ENCODE assay signal across 8 cellular contexts in the genomic region with DNA sequence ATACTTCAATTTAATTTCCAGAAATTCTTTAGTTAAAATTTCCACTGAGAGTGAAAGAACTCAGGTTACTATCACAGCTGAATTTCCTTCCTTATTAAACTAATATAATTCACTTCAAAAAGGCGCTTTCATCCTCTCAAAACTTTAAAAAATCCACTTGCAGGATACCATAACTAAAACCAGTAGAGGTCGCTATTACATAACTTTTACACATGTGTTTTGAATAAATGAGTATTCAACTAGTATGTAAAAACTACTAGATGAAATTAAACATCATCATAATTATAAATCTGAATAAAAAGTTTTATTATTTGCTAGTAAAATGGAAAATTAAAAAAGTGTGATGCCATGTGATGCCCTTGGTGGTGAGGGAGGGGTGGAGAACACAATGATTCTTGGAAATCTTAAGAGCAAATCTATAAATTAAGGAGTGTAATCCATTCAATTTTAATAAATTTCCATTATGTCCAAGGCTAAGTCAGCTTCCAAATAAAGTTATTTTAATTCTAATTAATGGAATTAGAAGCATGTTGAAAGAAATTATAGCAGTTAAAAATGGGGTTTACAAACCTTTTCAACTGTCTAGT.
DNase-seq lines count a peak whose midpoint lies in the region; TF ChIP-seq lines count a peak whose summit lies in the region.

No MANE protein-coding gene starts in this region.

- H3K4me1 Mint-ChIP-seq in T-helper 2 cell treated with Interferon-gamma antibody and Interleukin-4, amounts not matched to agents 5 μg/mL and 100 μg/mL, for 36 hours (ENCODE audit: low read depth) = peaks cover 22% of the 10 kb centered on the region

- no peaks in the 10 kb centered on the region for H3K9me3 ChIP-seq in right atrium auricular region

- CTCF ChIA-PET in GM10248 (lab: Yijun Ruan, JAX) = interaction anchor here (0.7 to 15.5 kb wide), 23 partner anchors 10 to 674 kb away, joined by 3 to 289 read pairs (median 4); a partner anchor contains a TSS

- DNase-seq in A172 (ENCODE audit: low spot score) (peak; percentile 15), GM10248 (ENCODE audit: extremely low spot score) (peak; percentile 39), NCI-H2029 (lab: John Stamatoyannopoulos, UW) (peak; percentile 13), right atrium auricular region (ENCODE audit: low spot score) (no peak), superior temporal gyrus (ENCODE audit: extremely low spot score) (peak; percentile 88), mucosa of gallbladder (ENCODE audit: low spot score) (no peak)
- DNase-seq in T-helper 2 cell treated with Interferon-gamma antibody and Interleukin-4, amounts not matched to agents 5 μg/mL and 100 μg/mL, for 36 hours (ENCODE audit: low spot score) = no peak

- no peaks in the 10 kb centered on the region for H3K27me3 ChIP-seq in right atrium auricular region

- H3K27ac ChIP-seq in VCaP (no peak overlapping the region), right atrium auricular region (no peak overlapping the region)

- H3K27ac Mint-ChIP-seq in T-helper 2 cell treated with Interferon-gamma antibody and Interleukin-4, amounts not matched to agents 5 μg/mL and 100 μg/mL, for 36 hours = no peak overlapping the region

- H3K9me3 Mint-ChIP-seq in T-helper 2 cell treated with Interferon-gamma antibody and Interleukin-4, amounts not matched to agents 5 μg/mL and 100 μg/mL, for 36 hours = no peaks in the 10 kb centered on the region

- H3K27me3 Mint-ChIP-seq in T-helper 2 cell treated with Interferon-gamma antibody and Interleukin-4, amounts not matched to agents 5 μg/mL and 100 μg/mL, for 36 hours (ENCODE audit: low read depth) = no peaks in the 10 kb centered on the region

- peaks cover 4% of the 10 kb centered on the region for H3K36me3 ChIP-seq in right atrium auricular region

- peak; percentile 62 for TF ChIP-seq CTCF in GM10248 (IDR thresholded peaks at IDR 0.05; ENCODE audit: control extremely low read depth, extremely low read depth, low read depth, missing control alignments)
- TF ChIP-seq CTCF in VCaP (conservative IDR thresholded peaks at IDR 0.05) = peak; percentile 75
- TF ChIP-seq CTCF in right atrium auricular region (IDR thresholded peaks at IDR 0.05) = peak; percentile 33 to 78

- POLR2A ChIA-PET in GM10248 (lab: Yijun Ruan, JAX) = no interaction called here

- H3K4me3 ChIP-seq in right atrium auricular region = no peak overlapping the region

- H3K4me3 Mint-ChIP-seq in T-helper 2 cell treated with Interferon-gamma antibody and Interleukin-4, amounts not matched to agents 5 μg/mL and 100 μg/mL, for 36 hours = no peak overlapping the region

- H3K4me1 ChIP-seq in right atrium auricular region = no peaks in the 10 kb centered on the region

- H3K36me3 Mint-ChIP-seq in T-helper 2 cell treated with Interferon-gamma antibody and Interleukin-4, amounts not matched to agents 5 μg/mL and 100 μg/mL, for 36 hours (ENCODE audit: low read depth) = peaks cover 40% of the 10 kb centered on the region

Comparison
In these comparisons a context has a peak if more than half of its experiments do, and no peak if none do; other contexts are left out.
1. DNase-seq: peak in A172 (single experiment), GM10248 (single experiment), NCI-H2029 (single experiment) and superior temporal gyrus (single experiment); none in right atrium auricular region (single experiment), mucosa of gallbladder (single experiment) and T-helper 2 cell treated with Interferon-gamma antibody and Interleukin-4, amounts not matched to agents 5 μg/mL and 100 μg/mL, for 36 hours (single experiment).
2. Peak in every context shown above with its lines, with median percentiles within 50 percentile points of each other: CTCF ChIP-seq.